Comparison of ENCODE assay signal across 22 cellular contexts in genomic region chr2:10022464-10022863, GRCh38. TPM values are rescaled to one million over a fixed set of nuclear protein-coding genes. Genes with fewer than 3 reads are reported as not detected.
"Had no signal": no experiment of that assay in that cellular context is flagged by ENCODE, and none has a peak within 500 bp of the region (broad histone marks: within the 10 kb centered on the region; RNA-seq: fewer than 3 reads in every experiment).

No MANE protein-coding gene starts in this region.

- H3K27ac ChIP-seq: neural progenitor cell, spleen, upper lobe of right lung had no signal

- H3K9me3 ChIP-seq: upper lobe of right lung had no signal

- H3K9ac ChIP-seq: neural progenitor cell had no signal

- H3K4me2 ChIP-seq: neural progenitor cell had no signal

- H3K4me3 ChIP-seq: lung, neural progenitor cell, spleen, upper lobe of right lung had no signal

- DNase-seq: activated CD4-positive, alpha-beta T cell treated with anti-CD3 and anti-CD28 coated beads for 4 hours; activated CD4-positive, alpha-beta T cell treated with anti-CD3 and anti-CD28 coated beads, Interleukin-2, amount 50 U/mL, for 48 hours; activated CD4-positive, CD25-positive, alpha-beta regulatory T cell; activated effector memory CD4-positive, alpha-beta T cell treated with Interleukin-2 at 50 U/mL for 16 hours; activated naive CD4-positive, alpha-beta T cell treated with anti-CD3 and anti-CD28 coated beads, Interleukin-2, amount 10 ng/mL, durations not matched to agents 7 days and 5 days; activated T-cell treated with anti-CD3 and anti-CD28 coated beads, Interleukin-2, amount 50 U/mL, for 48 hours; amygdala; dermis blood vessel endothelial cell; effector CD8-positive, alpha-beta T cell; erythroblast; foreskin fibroblast; immature natural killer cell; retina; spleen; stimulated activated CD4-positive, alpha-beta T cell treated with anti-CD3 and anti-CD28 coated beads, Interleukin-4, amount 100 ng/mL, for 24 hours; stimulated activated naive CD4-positive, alpha-beta T cell treated with Interleukin-2 at 50 U/mL for 16 hours; SW 1271; T-helper 17 cell; upper lobe of right lung had no signal

- H3K36me3 ChIP-seq: neural progenitor cell, spleen, upper lobe of right lung had no signal

- H2AFZ ChIP-seq: neural progenitor cell had no signal

- H3K27me3 ChIP-seq: neural progenitor cell, spleen, upper lobe of right lung had no signal

- ATAC-seq: naive thymus-derived CD8-positive, alpha-beta T cell; T-helper 17 cell; upper lobe of right lung had no signal

- H3K4me1 ChIP-seq: neural progenitor cell had no signal

RNA-seq across cellular contexts. Expression of gene CYS1, which starts 57.7 kb away (rescaled TPM):
- total RNA-seq: naive thymus-derived CD8-positive, alpha-beta T cell; T-helper 17 cell had no signal
- polyA plus RNA-seq: immature natural killer cell; naive thymus-derived CD8-positive, alpha-beta T cell had no signal
